Comparison of ENCODE assay signal across 6 cellular contexts in genomic region chr7:151038951-151039849, GRCh38. TPM values are rescaled to one million over a fixed set of nuclear protein-coding genes. Genes with fewer than 3 reads are reported as not detected.
DNase-seq lines count a peak whose midpoint lies in the region; ATAC-seq and TF ChIP-seq lines count a peak whose summit lies in the region.

No MANE protein-coding gene starts in this region.

- H2AFZ ChIP-seq in fibroblast of lung (ENCODE audit: low read length): no peak overlapping the region

- no peaks in the 10 kb centered on the region for H4K20me1 ChIP-seq in fibroblast of lung (ENCODE audit: control insufficient read depth, extremely low read depth, insufficient read depth, low read length)

- H3K27me3 ChIP-seq in fibroblast of lung (ENCODE audit: control insufficient read depth, insufficient read depth, low read length): no peaks in the 10 kb centered on the region

- peak overlapping the region; percentile 27 for H3K4me2 ChIP-seq in fibroblast of lung (ENCODE audit: extremely low read depth, insufficient read depth, low read length)

- TF ChIP-seq CTCF in fibroblast of lung (conservative IDR thresholded peaks at IDR 0.05 in 1 of 2, IDR thresholded peaks at IDR 0.05 in 1 of 2; ENCODE audit: low read depth in 1 of 2, low read length in 2 of 2): no peak

- ATAC-seq in HG02798 (IDR thresholded peaks at IDR 0.05; ENCODE audit: poor library complexity, unreplicated experiment) (peak; percentile 37), GM21526 (IDR thresholded peaks at IDR 0.05; ENCODE audit: low FRiP score, unreplicated experiment) (no peak), HG03460 (IDR thresholded peaks at IDR 0.05; ENCODE audit: unreplicated experiment) (no peak)

- H3K79me2 ChIP-seq in fibroblast of lung (ENCODE audit: control insufficient read depth, insufficient read depth, low read length): no peaks in the 10 kb centered on the region

- peak overlapping the region; percentile 38 for H3K9ac ChIP-seq in fibroblast of lung (ENCODE audit: insufficient read depth, low read length)

- no peak overlapping the region for H3K4me3 ChIP-seq in fibroblast of lung (replicated peaks in 1 of 4; ENCODE audit: control extremely low read depth in 1 of 4, insufficient read depth in 1 of 4, low read depth in 3 of 4, low read length in 4 of 4)

- DNase-seq in UCSD-AML1 (lab: John Stamatoyannopoulos, UW; ENCODE audit: unreplicated experiment) (peak; percentile 77), fibroblast of lung (ENCODE audit: low read depth in 2 of 2) (peak; percentile 83 to 96)
- peak in 3 of 4 experiments; percentile 36 to 84 (median 57) for DNase-seq in stimulated activated CD4-positive, alpha-beta T cell treated with anti-CD3 and anti-CD28 coated beads, Interleukin-1b, Interleukin-23, amount 100 ng/mL, for 24 hours (ENCODE audit: low read depth in 4 of 4, low spot score in 1 of 4)

- H3K4me1 ChIP-seq in fibroblast of lung (ENCODE audit: control insufficient read depth, extremely low read depth, insufficient read depth, low read length): peaks cover 20% of the 10 kb centered on the region

- H3K9me3 ChIP-seq in fibroblast of lung (ENCODE audit: control insufficient read depth, insufficient read depth, low read depth, low read length): no peaks in the 10 kb centered on the region

- H3K27ac ChIP-seq in fibroblast of lung (ENCODE audit: insufficient read depth, low read length): peak overlapping the region; percentile 77

- H3K36me3 ChIP-seq in fibroblast of lung (ENCODE audit: control insufficient read depth, insufficient read depth, low read length): peaks cover 19% of the 10 kb centered on the region

RNA-seq across cellular contexts. Expression of gene ASIC3, which starts 9.1 kb away (rescaled TPM):
- total RNA-seq in fibroblast of lung: under 0.01 and 0.17 TPM in 2 replicates
- polyA plus RNA-seq in fibroblast of lung: 0.05 and 0.07 TPM in 2 replicates
- polyA plus RNA-seq in fibroblast of lung (2012): 0.24 and 0.35 TPM in 2 replicates
- polyA minus RNA-seq in fibroblast of lung (ENCODE audit: low replicate concordance): not detected in 2 replicates

RNA-seq across cellular contexts. Expression of gene ABCB8, which starts 10.9 kb away (rescaled TPM):
- total RNA-seq in fibroblast of lung: 16.4 and 20.0 TPM in 2 replicates
- 12.1 and 14.5 TPM in 2 replicates for polyA plus RNA-seq in fibroblast of lung
- polyA plus RNA-seq in fibroblast of lung (2012): 22.2 and 28.2 TPM in 2 replicates
- 52.0 and 58.0 TPM in 2 replicates for polyA minus RNA-seq in fibroblast of lung (ENCODE audit: low replicate concordance)

RNA-seq across cellular contexts. Expression of gene ATG9B, which starts 14.9 kb away (rescaled TPM):
- total RNA-seq in fibroblast of lung: under 0.01 TPM in 1 of 2 replicates, not detected in the other
- 0.03 TPM in 2 replicates for polyA plus RNA-seq in fibroblast of lung
- polyA plus RNA-seq in fibroblast of lung (2012): 0.23 TPM in 1 of 2 replicates, not detected in the other
- polyA minus RNA-seq in fibroblast of lung (ENCODE audit: low replicate concordance): not detected in 2 replicates

RNA-seq across cellular contexts. Expression of gene CDK5, which starts 18.5 kb away (rescaled TPM):
- 25.9 and 27.7 TPM in 2 replicates for total RNA-seq in fibroblast of lung
- 15.1 and 24.7 TPM in 2 replicates for polyA plus RNA-seq in fibroblast of lung
- polyA plus RNA-seq in fibroblast of lung (2012): 11.6 and 21.9 TPM in 2 replicates
- 36.4 and 43.2 TPM in 2 replicates for polyA minus RNA-seq in fibroblast of lung (ENCODE audit: low replicate concordance)

RNA-seq across cellular contexts. Expression of gene SLC4A2, which starts 20.2 kb away (rescaled TPM):
- total RNA-seq in fibroblast of lung: 56.0 and 61.8 TPM in 2 replicates
- polyA plus RNA-seq in fibroblast of lung: 30.5 and 54.1 TPM in 2 replicates
- polyA plus RNA-seq in fibroblast of lung (2012): 84.2 and 121 TPM in 2 replicates
- 141 and 175 TPM in 2 replicates for polyA minus RNA-seq in fibroblast of lung (ENCODE audit: low replicate concordance)
